In the genomic region with DNA sequence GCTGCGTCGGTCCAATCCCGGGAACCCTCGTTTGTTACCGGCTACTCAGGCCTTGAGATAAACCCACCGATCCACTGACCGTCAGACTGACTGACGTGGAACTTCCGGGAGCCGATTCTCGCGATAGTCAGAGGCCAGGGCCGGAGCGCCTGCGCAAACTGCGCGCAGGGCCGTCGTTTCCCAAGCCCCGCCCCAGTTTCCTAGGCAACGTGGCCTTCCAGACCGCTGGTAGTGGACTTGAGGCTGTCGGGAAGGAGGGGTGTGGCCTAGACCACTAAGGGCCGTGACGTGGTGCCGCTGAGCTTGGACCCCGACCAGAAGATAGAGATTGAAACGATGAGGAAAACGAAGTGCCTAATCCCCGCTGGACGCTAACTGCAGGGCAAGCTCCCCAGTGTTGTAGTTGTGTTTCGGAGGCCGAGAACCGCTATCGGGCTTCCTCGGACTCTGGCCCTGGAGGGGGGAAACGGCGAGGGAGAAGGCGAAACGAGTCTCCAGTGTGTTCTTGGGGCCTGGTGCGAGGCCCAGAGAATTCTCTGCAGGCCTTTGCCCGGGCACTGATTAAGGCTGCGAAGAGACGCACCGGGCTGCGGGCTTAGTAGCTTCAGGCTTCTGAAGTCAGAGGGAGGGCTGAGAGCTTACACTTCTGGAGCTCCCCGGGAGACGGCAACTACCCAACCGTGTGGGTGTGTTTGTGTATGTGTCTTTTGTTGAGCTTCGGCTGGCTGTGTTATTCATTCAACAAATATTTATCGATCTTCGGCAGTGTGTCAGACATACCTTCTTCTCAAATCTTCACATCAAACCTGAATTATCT, we compare ENCODE assay signal across 1 cellular context.
TF ChIP-seq lines count a peak whose summit lies in the region.

Gene COPB2, minus strand, starts transcription at position 96 of the 817 bp plus-strand sequence. CDS start 97 bp downstream, outside the sequence.

TF ChIP-seq in GM12878, 131 proteins besides CTCF, POLR2A, EP300 and RAD21 (continued from another document):
- no peak for TF ChIP-seq PRDM15 (CRISPR knock-in tag; IDR thresholded peaks at IDR 0.05)
- TF ChIP-seq NR2C2 (IDR thresholded peaks at IDR 0.05; ENCODE audit: borderline replicate concordance, control insufficient read depth, insufficient read length, low read depth), result no peak
- TF ChIP-seq HDGF (IDR thresholded peaks at IDR 0.05), result no peak; the same call in 1 of the 2 replicates
- TF ChIP-seq, protein P1, sequence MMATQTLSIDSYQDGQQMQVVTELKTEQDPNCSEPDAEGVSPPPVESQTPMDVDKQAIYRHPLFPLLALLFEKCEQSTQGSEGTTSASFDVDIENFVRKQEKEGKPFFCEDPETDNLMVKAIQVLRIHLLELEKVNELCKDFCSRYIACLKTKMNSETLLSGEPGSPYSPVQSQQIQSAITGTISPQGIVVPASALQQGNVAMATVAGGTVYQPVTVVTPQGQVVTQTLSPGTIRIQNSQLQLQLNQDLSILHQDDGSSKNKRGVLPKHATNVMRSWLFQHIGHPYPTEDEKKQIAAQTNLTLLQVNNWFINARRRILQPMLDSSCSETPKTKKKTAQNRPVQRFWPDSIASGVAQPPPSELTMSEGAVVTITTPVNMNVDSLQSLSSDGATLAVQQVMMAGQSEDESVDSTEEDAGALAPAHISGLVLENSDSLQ (IDR thresholded peaks at IDR 0.05), result peak; percentile 92
- TF ChIP-seq, protein P2, sequence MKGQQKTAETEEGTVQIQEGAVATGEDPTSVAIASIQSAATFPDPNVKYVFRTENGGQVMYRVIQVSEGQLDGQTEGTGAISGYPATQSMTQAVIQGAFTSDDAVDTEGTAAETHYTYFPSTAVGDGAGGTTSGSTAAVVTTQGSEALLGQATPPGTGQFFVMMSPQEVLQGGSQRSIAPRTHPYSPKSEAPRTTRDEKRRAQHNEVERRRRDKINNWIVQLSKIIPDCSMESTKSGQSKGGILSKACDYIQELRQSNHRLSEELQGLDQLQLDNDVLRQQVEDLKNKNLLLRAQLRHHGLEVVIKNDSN (IDR thresholded peaks at IDR 0.05; ENCODE audit: borderline replicate concordance, extremely low read length, insufficient read depth, low read depth, low read length), result no peak
- TF ChIP-seq TAF1 (IDR thresholded peaks at IDR 0.05; ENCODE audit: borderline replicate concordance, low read depth, low read length), result peak; percentile 89
- TF ChIP-seq JUND (IDR thresholded peaks at IDR 0.05; ENCODE audit: low read depth, low read length), result no peak
- peak; percentile 27; the same call in 1 of the 2 replicates for TF ChIP-seq GABPA (IDR thresholded peaks at IDR 0.05; ENCODE audit: low read depth)
- TF ChIP-seq RELA (IDR thresholded peaks at IDR 0.05; ENCODE audit: borderline replicate concordance, partially characterized antibody), result peak; percentile 7
- no peak for TF ChIP-seq FOXM1 (IDR thresholded peaks at IDR 0.05; ENCODE audit: low read depth, low read length)
- TF ChIP-seq, protein P3, sequence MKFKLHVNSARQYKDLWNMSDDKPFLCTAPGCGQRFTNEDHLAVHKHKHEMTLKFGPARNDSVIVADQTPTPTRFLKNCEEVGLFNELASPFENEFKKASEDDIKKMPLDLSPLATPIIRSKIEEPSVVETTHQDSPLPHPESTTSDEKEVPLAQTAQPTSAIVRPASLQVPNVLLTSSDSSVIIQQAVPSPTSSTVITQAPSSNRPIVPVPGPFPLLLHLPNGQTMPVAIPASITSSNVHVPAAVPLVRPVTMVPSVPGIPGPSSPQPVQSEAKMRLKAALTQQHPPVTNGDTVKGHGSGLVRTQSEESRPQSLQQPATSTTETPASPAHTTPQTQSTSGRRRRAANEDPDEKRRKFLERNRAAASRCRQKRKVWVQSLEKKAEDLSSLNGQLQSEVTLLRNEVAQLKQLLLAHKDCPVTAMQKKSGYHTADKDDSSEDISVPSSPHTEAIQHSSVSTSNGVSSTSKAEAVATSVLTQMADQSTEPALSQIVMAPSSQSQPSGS (IDR thresholded peaks at IDR 0.05; ENCODE audit: low read length), result no peak
- no peak for TF ChIP-seq NR2F1 (conservative IDR thresholded peaks at IDR 0.05)
- TF ChIP-seq, protein P4, sequence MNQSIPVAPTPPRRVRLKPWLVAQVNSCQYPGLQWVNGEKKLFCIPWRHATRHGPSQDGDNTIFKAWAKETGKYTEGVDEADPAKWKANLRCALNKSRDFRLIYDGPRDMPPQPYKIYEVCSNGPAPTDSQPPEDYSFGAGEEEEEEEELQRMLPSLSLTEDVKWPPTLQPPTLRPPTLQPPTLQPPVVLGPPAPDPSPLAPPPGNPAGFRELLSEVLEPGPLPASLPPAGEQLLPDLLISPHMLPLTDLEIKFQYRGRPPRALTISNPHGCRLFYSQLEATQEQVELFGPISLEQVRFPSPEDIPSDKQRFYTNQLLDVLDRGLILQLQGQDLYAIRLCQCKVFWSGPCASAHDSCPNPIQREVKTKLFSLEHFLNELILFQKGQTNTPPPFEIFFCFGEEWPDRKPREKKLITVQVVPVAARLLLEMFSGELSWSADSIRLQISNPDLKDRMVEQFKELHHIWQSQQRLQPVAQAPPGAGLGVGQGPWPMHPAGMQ (IDR thresholded peaks at IDR 0.05; ENCODE audit: borderline replicate concordance), result peak; percentile 84
- TF ChIP-seq HCFC1 (IDR thresholded peaks at IDR 0.05; ENCODE audit: low read length), result peak; percentile 37
- no peak for TF ChIP-seq ZZZ3 (IDR thresholded peaks at IDR 0.05; ENCODE audit: control insufficient read depth, insufficient read length, low read depth)
- TF ChIP-seq PAX8 (IDR thresholded peaks at IDR 0.05), result no peak
